ENCODE assay signal across 7 cellular contexts in the genomic region with DNA sequence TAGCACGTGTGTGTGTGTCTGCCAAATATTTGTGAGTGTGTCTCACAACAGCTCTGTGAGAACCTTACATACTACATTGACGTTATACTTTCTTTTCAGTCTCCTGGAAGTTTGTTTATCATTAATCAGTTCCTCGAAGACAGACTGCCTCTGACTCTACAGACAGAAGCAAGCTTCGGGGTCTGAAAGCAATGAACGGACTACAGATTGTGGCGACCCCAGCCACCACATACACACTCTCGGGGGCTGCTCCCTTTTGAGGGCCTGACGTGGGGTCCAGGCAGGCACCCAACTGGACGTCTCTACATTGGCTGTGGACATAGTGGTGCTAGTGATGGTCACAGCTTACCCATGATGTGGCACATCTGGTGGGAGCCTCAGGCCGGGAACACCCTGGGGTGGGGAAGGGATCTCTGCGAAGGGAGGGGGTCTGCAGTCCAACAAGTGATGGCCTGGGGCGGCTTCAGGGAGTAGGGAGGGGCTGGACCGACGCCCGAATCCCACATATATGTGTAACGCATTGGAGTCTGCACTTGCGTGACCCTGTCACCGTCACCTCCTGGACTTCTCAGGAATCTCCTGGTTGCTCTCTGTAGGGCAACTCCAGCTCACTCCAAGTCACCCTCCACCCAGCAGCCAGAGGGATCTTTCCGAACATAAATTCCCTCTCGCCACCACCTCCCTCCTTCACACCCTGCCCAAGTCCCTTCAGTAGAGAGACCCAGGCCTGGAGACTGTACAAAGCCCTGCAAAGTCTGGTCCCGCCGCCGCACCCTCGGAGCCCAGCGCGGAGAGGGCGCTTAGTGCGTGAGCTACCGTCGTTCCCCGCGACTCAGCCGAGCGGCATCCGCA. TPM values are rescaled to one million over a fixed set of nuclear protein-coding genes. Genes with fewer than 3 reads are reported as not detected.
DNase-seq lines count a peak whose midpoint lies in the region; ATAC-seq and TF ChIP-seq lines count a peak whose summit lies in the region.

No MANE protein-coding gene starts in this region.

- WGBS in stomach, 5 donors, result 21 to 28% (median 25%) methylated on average over 31 to 35 of the region's 35 CpGs

- H3K27me3 ChIP-seq in HUES6 (ENCODE audit: control insufficient read depth, insufficient read depth, low read length) (peaks cover 76% of the 10 kb centered on the region), kidney epithelial cell (ENCODE audit: control insufficient read depth, insufficient read depth, low read length) (peaks cover 40% of the 10 kb centered on the region), stomach (peaks cover 0 to 68% (median 27%) of the 10 kb centered on the region in 3 donors)

- in situ Hi-C loops in astrocyte of the cerebellum (cut with HindIII; ENCODE audit: low sequenced_read_pairs), result no loop called here

- ATAC-seq in HG03097 (IDR thresholded peaks at IDR 0.05; ENCODE audit: low FRiP score, unreplicated experiment), result no peak

- DNase-seq in astrocyte of the cerebellum (ENCODE audit: low read depth) (no peak), kidney epithelial cell (ENCODE audit: low read depth) (no peak), stomach (no peak), epidermal melanocyte (ENCODE audit: insufficient read length, low spot score) (no peak), amniotic stem cell (lab: John Stamatoyannopoulos, UW) (no peak)

- H3K9me3 ChIP-seq in HUES6 (ENCODE audit: control insufficient read depth, insufficient read depth, low read depth, low read length) (no peaks in the 10 kb centered on the region), stomach (peaks cover 0 to 12% (median 2%) of the 10 kb centered on the region in 4 donors)

- no peak for TF ChIP-seq CTCF in astrocyte of the cerebellum (IDR thresholded peaks at IDR 0.05; ENCODE audit: low read depth, low read length, missing control alignments)
- TF ChIP-seq CTCF in kidney epithelial cell (IDR thresholded peaks at IDR 0.05; ENCODE audit: insufficient read depth, low read length, poor library complexity, severe bottlenecking), result no peak
- TF ChIP-seq CTCF in stomach (IDR thresholded peaks at IDR 0.05), result no peak

- H3K27ac ChIP-seq in HUES6 (ENCODE audit: low read depth, low read length), result no peak overlapping the region
- peak overlapping the region in 2 of 5 donors; percentile 43 to 45 for H3K27ac ChIP-seq in stomach

- no peak for TF ChIP-seq POLR2A in stomach (IDR thresholded peaks at IDR 0.05)

- H3K4me3 ChIP-seq in HUES6 (ENCODE audit: low read depth, low read length) (peak overlapping the region; percentile 71), astrocyte of the cerebellum (ENCODE audit: low read depth, low read length) (peak overlapping the region; percentile 37), kidney epithelial cell (ENCODE audit: low read depth, low read length) (peak overlapping the region; percentile 33), stomach (peak overlapping the region; percentile 46 to 59 (median 48))

- H3K4me1 ChIP-seq in HUES6 (ENCODE audit: control insufficient read depth, insufficient read depth, low read length) (peaks cover 7% of the 10 kb centered on the region; the same call in 1 of the 2 replicates), stomach (peaks cover 8 to 30% (median 28%) of the 10 kb centered on the region in 4 donors)

- TF ChIP-seq EP300 in stomach (IDR thresholded peaks at IDR 0.05), result no peak

- H3K36me3 ChIP-seq in HUES6 (ENCODE audit: control insufficient read depth, insufficient read depth, low read length) (no peaks in the 10 kb centered on the region), kidney epithelial cell (ENCODE audit: control insufficient read depth, insufficient read depth, low read length) (no peaks in the 10 kb centered on the region), stomach (no peaks in the 10 kb centered on the region)

- H3K9ac ChIP-seq in HUES6 (ENCODE audit: low read length), result peak overlapping the region; percentile 24

- intact Hi-C loops in stomach (cut with DNase I; ENCODE audit: low total_unique reads), result no loop called here

RNA-seq across cellular contexts. Expression of a gene that starts 30.4 kb away (rescaled TPM):
- 0.29 and 0.41 TPM in 2 replicates for total RNA-seq in kidney epithelial cell
- total RNA-seq in stomach, result 10 to 100 TPM in 1 of 5 donors, 1 to 10 TPM in 2, not detected in 2; 2.0 to 57.8 (median 2.3) TPM
- 100 to 1,000 TPM in 1 of 3 donors, 1 to 10 TPM in 2; 1.4 to 287 (median 1.7) TPM for polyA plus RNA-seq in stomach

RNA-seq across cellular contexts. Expression of a gene that starts 42.5 kb away (rescaled TPM):
- total RNA-seq in kidney epithelial cell, result 45.2 and 45.5 TPM in 2 replicates
- 100 to 1,000 TPM in 2 of 5 donors, 10 to 100 TPM in 3; 23.3 to 380 (median 37.2) TPM for total RNA-seq in stomach
- 10 to 100 TPM; 17.1 to 30.5 (median 30.2) TPM for polyA plus RNA-seq in stomach
